ENCODE assay signal across 26 cellular contexts in genomic region chr4:182628540-182628939, GRCh38.
DNase-seq lines count a peak whose midpoint lies in the region; ATAC-seq, FAIRE-seq and TF ChIP-seq lines count a peak whose summit lies in the region.
"Had no signal": no experiment of that assay in that cellular context is flagged by ENCODE, and none has a peak within 500 bp of the region (broad histone marks: within the 10 kb centered on the region; RNA-seq: fewer than 3 reads in every experiment).

No MANE protein-coding gene starts in this region.

- intact Hi-C loops in thyroid gland (cut with DNase I) (no loop called here), dorsolateral prefrontal cortex (cut with DNase I) (no loop called here), left cardiac atrium (cut with DNase I) (no loop called here)

- no CpG with 5 or more reads among the region's 6 CpGs for WGBS in H9 (ENCODE audit: extremely low coverage, insufficient read length, low lambda C conversion rate)
- WGBS in thyroid gland, 2 donors = 52 to 65% methylated on average over 6 of the region's 6 CpGs

- H3K14ac ChIP-seq in H9 (ENCODE audit: insufficient read depth, low read length) = no peak overlapping the region

- no peaks in the 10 kb centered on the region for H3K9me3 Mint-ChIP-seq in H9
- H3K9me3 Mint-ChIP-seq: CD4-positive, alpha-beta T cell had no signal

- H3K27me3 ChIP-seq in H9 (ENCODE audit: insufficient read depth, low read length) (no peaks in the 10 kb centered on the region), endocrine pancreas (ENCODE audit: control insufficient read depth, insufficient read depth, low read length) (no peaks in the 10 kb centered on the region), thyroid gland (no peaks in the 10 kb centered on the region), dorsolateral prefrontal cortex (no peaks in the 10 kb centered on the region)
- H3K27me3 ChIP-seq: BE2C; BLaER1 treated with 17β-estradiol and CSF1 and Interleukin-3, amounts not matched to agents 10 nM and 100 nM had no signal

- H2BK120ac ChIP-seq in H9 (ENCODE audit: low read depth, low read length, poor library complexity, severe bottlenecking) = no peak overlapping the region

- no peak overlapping the region for H3K4me3 Mint-ChIP-seq in H9
- H3K4me3 Mint-ChIP-seq: CD14-positive monocyte; CD4-positive, alpha-beta T cell; CD8-positive, alpha-beta memory T cell had no signal

- H2AFZ ChIP-seq in H9 (ENCODE audit: low read length) = no peak overlapping the region

- no peak overlapping the region for H2AK5ac ChIP-seq in H9 (ENCODE audit: insufficient read length, low read length)

- H3K36me3 Mint-ChIP-seq in H9 (ENCODE audit: insufficient read depth in 1 of 3, low read depth in 3 of 3) = peaks cover 2 to 23% (median 17%) of the 10 kb centered on the region in 3 experiments; a peak in 6 of 7 replicates
- H3K36me3 Mint-ChIP-seq: CD14-positive monocyte; CD8-positive, alpha-beta memory T cell had no signal

- no peak for TF ChIP-seq POLR2A in thyroid gland (IDR thresholded peaks at IDR 0.05)

- H3K4me3 ChIP-seq in endocrine pancreas (ENCODE audit: control insufficient read depth, insufficient read depth, low read length) (peak overlapping the region; percentile 78), thyroid gland (replicated peaks in 1 of 3) (no peak overlapping the region), dorsolateral prefrontal cortex (no peak overlapping the region)
- H3K4me3 ChIP-seq: A549; BLaER1 treated with 17β-estradiol and CSF1 and Interleukin-3, amounts not matched to agents 10 nM and 100 nM; GM12878 had no signal

- no peak overlapping the region for H3K23ac ChIP-seq in H9 (ENCODE audit: insufficient read length, low read depth, low read length)

- no peak overlapping the region for H2BK15ac ChIP-seq in H9 (ENCODE audit: low read depth, low read length)

- no peak overlapping the region for H3K27ac ChIP-seq in H9 (ENCODE audit: insufficient read length, low read depth, low read length)
- H3K27ac ChIP-seq in thyroid gland = peak overlapping the region in 2 of 3 donors; percentile 0 to 25
- no peak overlapping the region for H3K27ac ChIP-seq in dorsolateral prefrontal cortex
- H3K27ac ChIP-seq: A549; BLaER1 treated with 17β-estradiol and CSF1 and Interleukin-3, amounts not matched to agents 10 nM and 100 nM had no signal

- no peak overlapping the region for H3K56ac ChIP-seq in H9 (ENCODE audit: insufficient read length, low read depth, low read length)

- no peaks in the 10 kb centered on the region; the same call in 1 of the 2 replicates for H3K27me3 Mint-ChIP-seq in H9 (ENCODE audit: low read depth)

- no peaks in the 10 kb centered on the region for H3K23me2 ChIP-seq in H9 (ENCODE audit: insufficient read length, low read depth, low read length, poor library complexity, severe bottlenecking)

- H4K5ac ChIP-seq in H9 (ENCODE audit: insufficient read length, low read depth, low read length) = no peak overlapping the region

- no peak overlapping the region for H4K91ac ChIP-seq in H9 (ENCODE audit: insufficient read length, low read depth, low read length)

- peak overlapping the region; percentile 28 to 38 (median 30); a peak in 4 of 7 replicates for H3K27ac Mint-ChIP-seq in H9
- H3K27ac Mint-ChIP-seq: CD14-positive monocyte; CD4-positive, alpha-beta T cell; CD8-positive, alpha-beta memory T cell had no signal

- no peak overlapping the region for H3K4ac ChIP-seq in H9 (ENCODE audit: low read depth, low read length)

- no peaks in the 10 kb centered on the region for H3K79me1 ChIP-seq in H9 (ENCODE audit: insufficient read depth, low read depth, low read length, poor library complexity, severe bottlenecking)

- TF ChIP-seq CTCF in H9 (conservative IDR thresholded peaks at IDR 0.05) (no peak), thyroid gland (IDR thresholded peaks at IDR 0.05) (no peak), dorsolateral prefrontal cortex (IDR thresholded peaks at IDR 0.05 in 54 of 56, conservative IDR thresholded peaks at IDR 0.05 in 2 of 56; ENCODE audit: low read depth in 1 of 56, partially characterized antibody in 56 of 56) (no peak), GM13977 (IDR thresholded peaks at IDR 0.05; ENCODE audit: extremely low read depth, insufficient read depth, missing control alignments) (no peak)

- no peak overlapping the region for H2BK12ac ChIP-seq in H9 (ENCODE audit: insufficient read length, low read depth, low read length)

- H3K4me2 ChIP-seq in H9 (ENCODE audit: insufficient read depth, insufficient read length, low read length) = no peak overlapping the region
- H3K4me2 ChIP-seq: A549; BLaER1 treated with 17β-estradiol and CSF1 and Interleukin-3, amounts not matched to agents 10 nM and 100 nM had no signal

- H3K79me2 ChIP-seq in H9 (ENCODE audit: insufficient read depth, low read length) = no peaks in the 10 kb centered on the region

- H3K36me3 ChIP-seq in endocrine pancreas (ENCODE audit: control insufficient read depth, insufficient read depth, low read length) (no peaks in the 10 kb centered on the region), thyroid gland (no peaks in the 10 kb centered on the region)

- no peak overlapping the region for H4K8ac ChIP-seq in H9 (replicated peaks; ENCODE audit: insufficient read length, low read depth, low read length)

- H3K18ac ChIP-seq in H9 (ENCODE audit: insufficient read length, low read depth, low read length) = no peak overlapping the region

- H3K9me3 ChIP-seq in H9 (ENCODE audit: control insufficient read depth, low read depth, low read length) (no peaks in the 10 kb centered on the region), endocrine pancreas (ENCODE audit: control insufficient read depth, low read length) (no peaks in the 10 kb centered on the region), thyroid gland (no peaks in the 10 kb centered on the region)
- H3K9me3 ChIP-seq: A549; BE2C; BLaER1 treated with 17β-estradiol and CSF1 and Interleukin-3, amounts not matched to agents 10 nM and 100 nM had no signal

- no peak overlapping the region for H2BK5ac ChIP-seq in H9 (ENCODE audit: insufficient read length, low read length)

- H3K4me1 Mint-ChIP-seq in H9 = peaks cover 19 to 20% of the 10 kb centered on the region in 2 experiments
- H3K4me1 Mint-ChIP-seq: CD14-positive monocyte; CD8-positive, alpha-beta memory T cell had no signal

- no peak overlapping the region for H3T11ph ChIP-seq in H9 (ENCODE audit: low read length)

- no peak for DNase-seq in H9
- peak in 1 of 2 donors; percentile 13 for DNase-seq in thyroid gland
- no peak for DNase-seq in dorsolateral prefrontal cortex
- DNase-seq in left cardiac atrium = no peak
- DNase-seq in GM13977 (ENCODE audit: low spot score) = no peak
- DNase-seq: 8988T; ACHN; AML-193; BE2C; CD4-positive, alpha-beta T cell; CD8-positive, alpha-beta memory T cell; DMS 273 treated with DMSO at 0.1 percent for 48 hours; DMS79; EL; GDM1; H7 had no signal

- H3K9ac ChIP-seq in H9 (ENCODE audit: extremely low read depth, insufficient read length, low read length) = no peak overlapping the region
- peak overlapping the region; percentile 48 for H3K9ac ChIP-seq in endocrine pancreas (ENCODE audit: control insufficient read depth, insufficient read depth, low read length)
- H3K9ac ChIP-seq: BLaER1 treated with 17β-estradiol and CSF1 and Interleukin-3, amounts not matched to agents 10 nM and 100 nM had no signal

- in situ Hi-C loops in GM13977 (cut with MboI; ENCODE audit: low pct_unique_long_range_greater_than_20kb, low sequenced_read_pairs, unreplicated experiment) = no loop called here

- ATAC-seq in left cardiac atrium = no peak
- ATAC-seq: A549, GM12878, HCT116 had no signal

- H2BK20ac ChIP-seq in H9 (ENCODE audit: low read depth, low read length, poor library complexity, severe bottlenecking) = no peak overlapping the region

- H4K20me1 ChIP-seq in H9 (ENCODE audit: control insufficient read depth, insufficient read depth, insufficient read length) = no peaks in the 10 kb centered on the region
- H4K20me1 ChIP-seq: BLaER1 treated with 17β-estradiol and CSF1 and Interleukin-3, amounts not matched to agents 10 nM and 100 nM had no signal

- H3K4me1 ChIP-seq in H9 (ENCODE audit: insufficient read depth, low read length) = no peaks in the 10 kb centered on the region
- peaks cover 10% of the 10 kb centered on the region for H3K4me1 ChIP-seq in endocrine pancreas (ENCODE audit: control insufficient read depth, insufficient read depth, low read length)
- H3K4me1 ChIP-seq in thyroid gland = peaks cover 0 to 17% of the 10 kb centered on the region in 2 donors
- H3K4me1 ChIP-seq: A549; BLaER1 treated with 17β-estradiol and CSF1 and Interleukin-3, amounts not matched to agents 10 nM and 100 nM had no signal

- peak; percentile 87 for FAIRE-seq in islet of Langerhans (lab: Jason Lieb, UNC)
- FAIRE-seq: A549, D721Med, GM12878, GM18507, H1 had no signal

Comparison
In these comparisons a context has a peak if more than half of its experiments do, and no peak if none do; other contexts are left out.
1. H3K27ac ChIP-seq: peak in thyroid gland (2 of 3); none in H9 (single experiment) and dorsolateral prefrontal cortex (0 of 59).